Comparison of ENCODE assay signal across 11 cellular contexts in the genomic region with DNA sequence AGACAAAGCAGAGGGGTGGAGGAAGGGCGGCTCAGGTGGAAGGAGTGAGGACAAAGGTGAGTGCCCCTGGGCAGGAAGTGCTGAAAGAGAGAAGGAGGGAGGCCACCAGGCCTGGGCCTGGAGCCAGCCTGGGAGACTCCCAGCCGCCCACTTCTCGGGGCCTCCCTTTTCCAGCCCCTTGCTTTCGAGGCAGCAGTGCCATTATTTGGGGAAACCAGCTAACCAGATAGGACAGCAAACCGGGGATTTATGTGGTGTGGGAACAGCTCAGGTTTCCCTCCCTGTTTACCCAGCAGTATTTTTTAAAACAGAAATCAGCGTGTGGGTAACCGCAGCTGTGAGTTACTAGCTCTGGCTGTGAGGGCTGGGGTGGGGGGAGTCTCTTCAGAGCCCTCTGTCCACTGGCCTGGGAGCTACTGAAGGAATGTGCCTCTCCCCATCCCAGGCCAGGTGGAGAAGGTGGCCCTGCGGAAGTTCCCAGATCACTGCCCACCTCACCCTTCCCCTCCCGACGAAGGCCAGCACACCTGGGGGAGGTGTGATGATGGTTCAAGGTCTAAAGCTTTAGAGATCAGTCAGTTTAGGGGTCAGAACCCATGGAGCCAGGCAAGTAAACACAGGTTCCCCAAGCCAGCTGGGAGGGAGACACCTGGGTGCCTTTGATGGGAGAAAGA. TPM values are rescaled to one million over a fixed set of nuclear protein-coding genes. Genes with fewer than 3 reads are reported as not detected.
DNase-seq lines count a peak whose midpoint lies in the region; TF ChIP-seq lines count a peak whose summit lies in the region.
"Had no signal": no experiment of that assay in that cellular context is flagged by ENCODE, and none has a peak within 500 bp of the region (broad histone marks: within the 10 kb centered on the region; RNA-seq: fewer than 3 reads in every experiment).

No MANE protein-coding gene starts in this region.

- peaks cover 13% of the 10 kb centered on the region for H3K4me1 Mint-ChIP-seq in activated CD4-positive, alpha-beta T cell treated with anti-CD3 and anti-CD28 coated beads, Interleukin-2, amount 10 ng/mL, durations not matched to agents 24 days and 14 days

- intact Hi-C loops in activated CD4-positive, alpha-beta T cell treated with anti-CD3 and anti-CD28 coated beads, Interleukin-2, amount 10 ng/mL, durations not matched to agents 24 days and 14 days (cut with micrococcal nuclease), result no loop called here
- intact Hi-C loops in transverse colon (cut with DNase I; ENCODE audit: low total_unique reads) (no loop called here), ovary (cut with DNase I) (no loop called here)

- no peak overlapping the region for H3K4me3 Mint-ChIP-seq in activated CD4-positive, alpha-beta T cell treated with anti-CD3 and anti-CD28 coated beads, Interleukin-2, amount 10 ng/mL, durations not matched to agents 24 days and 14 days

- H3K27ac ChIP-seq in transverse colon, result peak overlapping the region in 3 of 4 donors; percentile 24 to 36 (median 31)
- H3K27ac ChIP-seq in ovary, result no peak overlapping the region
- H3K27ac ChIP-seq: brain microvascular endothelial cell, lower lobe of right lung had no signal

- 40 to 52% methylated on average over 1 to 10 of the region's 10 CpGs for WGBS in transverse colon (ENCODE audit: low coverage in 1 of 2), 2 donors
- WGBS in ovary, 3 donors, result 41 to 59% (median 51%) methylated on average over 10 of the region's 10 CpGs

- no peaks in the 10 kb centered on the region for H3K27me3 ChIP-seq in transverse colon
- no peaks in the 10 kb centered on the region for H3K27me3 ChIP-seq in HAP-1 (ENCODE audit: low read depth)
- no peaks in the 10 kb centered on the region for H3K27me3 ChIP-seq in ovary
- H3K27me3 ChIP-seq: brain microvascular endothelial cell had no signal

- H3K36me3 Mint-ChIP-seq in activated CD4-positive, alpha-beta T cell treated with anti-CD3 and anti-CD28 coated beads, Interleukin-2, amount 10 ng/mL, durations not matched to agents 24 days and 14 days (ENCODE audit: low read depth), result no peaks in the 10 kb centered on the region

- H3K9me3 ChIP-seq in transverse colon (no peaks in the 10 kb centered on the region), HAP-1 (no peaks in the 10 kb centered on the region), ovary (no peaks in the 10 kb centered on the region)
- H3K9me3 ChIP-seq: lower lobe of right lung had no signal

- TF ChIP-seq POLR2A in transverse colon (IDR thresholded peaks at IDR 0.05), result no peak
- TF ChIP-seq POLR2A in ovary (IDR thresholded peaks at IDR 0.05), result no peak

- in situ Hi-C loops in transverse colon (cut with MboI; ENCODE audit: low pct_ligation_motif_present in 1 of 4, low pct_unique_long_range_greater_than_20kb in 1 of 4, low sequenced_read_pairs in 3 of 4), result loop anchor here in 3 of 4 donors (5.0 kb wide), 2 partner anchors 88 to 93 kb away; no protein-coding TSS in a partner anchor
- in situ Hi-C loops in HAP-1 (cut with MboI; ENCODE audit: low sequenced_read_pairs), result loop anchor here (5.0 to 25.0 kb wide), 2 partner anchors 92 to 93 kb away; partner anchors contain the start of gene SOST

- H3K4me1 ChIP-seq in transverse colon (peaks cover 9 to 11% (median 10%) of the 10 kb centered on the region in 4 donors), HAP-1 (peaks cover 11% of the 10 kb centered on the region), ovary (ENCODE audit: insufficient read depth) (no peaks in the 10 kb centered on the region)
- H3K4me1 ChIP-seq: lower lobe of right lung had no signal

- TF ChIP-seq EP300 in transverse colon (IDR thresholded peaks at IDR 0.05; ENCODE audit: low read depth) (no peak), ovary (IDR thresholded peaks at IDR 0.05) (no peak)

- H3K4me3 ChIP-seq in transverse colon, result no peak overlapping the region
- H3K4me3 ChIP-seq in HAP-1, result no peak overlapping the region
- no peak overlapping the region for H3K4me3 ChIP-seq in ovary
- H3K4me3 ChIP-seq: lower lobe of right lung had no signal

- no peak overlapping the region for H3K27ac Mint-ChIP-seq in activated CD4-positive, alpha-beta T cell treated with anti-CD3 and anti-CD28 coated beads, Interleukin-2, amount 10 ng/mL, durations not matched to agents 24 days and 14 days

- DNase-seq in activated CD4-positive, alpha-beta T cell treated with anti-CD3 and anti-CD28 coated beads, Interleukin-2, amount 10 ng/mL, durations not matched to agents 24 days and 14 days, result peak; percentile 62
- DNase-seq in activated CD4-positive, alpha-beta T cell treated with anti-CD3 and anti-CD28 coated beads, Interleukin-2, amount 50 U/mL, for 1 hour, result no peak
- DNase-seq in SW480 (ENCODE audit: low spot score), result peak; percentile 76
- peak; percentile 57 for DNase-seq in iPS-NIHi7 (ENCODE audit: extremely low spot score)
- peak; percentile 62 for DNase-seq in transverse colon
- no peak for DNase-seq in HAP-1 (ENCODE audit: low spot score in 2 of 2)
- DNase-seq in NCI-H748 (lab: John Stamatoyannopoulos, UW; ENCODE audit: unreplicated experiment), result no peak
- no peak for DNase-seq in ovary
- DNase-seq: brain microvascular endothelial cell, lower lobe of right lung, retina had no signal

- no peaks in the 10 kb centered on the region for H3K9me3 Mint-ChIP-seq in activated CD4-positive, alpha-beta T cell treated with anti-CD3 and anti-CD28 coated beads, Interleukin-2, amount 10 ng/mL, durations not matched to agents 24 days and 14 days

- H3K36me3 ChIP-seq in transverse colon (no peaks in the 10 kb centered on the region), HAP-1 (replicated peaks) (no peaks in the 10 kb centered on the region), ovary (no peaks in the 10 kb centered on the region)
- H3K36me3 ChIP-seq: brain microvascular endothelial cell, lower lobe of right lung had no signal

- TF ChIP-seq CTCF in transverse colon (IDR thresholded peaks at IDR 0.05) (no peak), ovary (IDR thresholded peaks at IDR 0.05) (no peak)

- H3K27me3 Mint-ChIP-seq in activated CD4-positive, alpha-beta T cell treated with anti-CD3 and anti-CD28 coated beads, Interleukin-2, amount 10 ng/mL, durations not matched to agents 24 days and 14 days, result no peaks in the 10 kb centered on the region

RNA-seq across cellular contexts. Expression of gene MEOX1, which starts 8.4 kb away (rescaled TPM):
- 0.21 and 0.50 TPM in 2 replicates for total RNA-seq in activated CD4-positive, alpha-beta T cell treated with anti-CD3 and anti-CD28 coated beads, Interleukin-2, amount 10 ng/mL, durations not matched to agents 24 days and 14 days
- total RNA-seq in transverse colon (1 to 10 TPM in 1 of 4 donors, under 1 TPM in 2, not detected in 1; 0.32 to 4.5 (median 0.96) TPM), ovary (1 to 10 TPM in 4 of 7 donors, under 1 TPM in 2, not detected in 1; 0.22 to 3.8 (median 1.2) TPM)
- 1 to 10 TPM in 1 of 2 donors, under 1 TPM in 1; 0.35 to 7.7 TPM for polyA plus RNA-seq in ovary

Comparison
In these comparisons a context has a peak if more than half of its experiments do, and no peak if none do; other contexts are left out.
1. DNase-seq: peak in activated CD4-positive, alpha-beta T cell treated with anti-CD3 and anti-CD28 coated beads, Interleukin-2, amount 10 ng/mL, durations not matched to agents 24 days and 14 days (single experiment), SW480 (single experiment), iPS-NIHi7 (single experiment) and transverse colon (single experiment); none in activated CD4-positive, alpha-beta T cell treated with anti-CD3 and anti-CD28 coated beads, Interleukin-2, amount 50 U/mL, for 1 hour (single experiment), HAP-1 (0 of 2), NCI-H748 (single experiment) and ovary (0 of 5).
2. H3K27ac ChIP-seq: peak in transverse colon (3 of 4); none in ovary (0 of 2).